25 cellular contexts compared by ENCODE assay signal in the genomic region with DNA sequence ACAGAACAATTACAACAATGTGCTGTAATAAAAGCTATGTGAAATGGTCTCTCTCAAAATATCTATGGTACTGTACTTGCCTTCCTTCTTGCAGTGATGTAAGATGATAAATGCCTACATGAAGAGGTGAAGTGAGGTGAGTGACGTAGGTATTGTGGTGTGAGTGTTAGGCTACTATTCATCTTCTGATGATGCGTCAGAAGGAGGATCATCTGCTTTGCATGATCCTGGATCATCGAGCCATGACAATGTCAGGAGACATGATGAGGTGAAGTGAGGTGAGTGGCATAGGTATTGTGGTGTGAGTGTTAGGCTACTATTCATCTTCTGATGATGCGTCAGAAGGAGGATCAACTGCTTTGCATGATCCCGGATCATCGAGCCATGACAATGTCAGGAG.
A peak's percentile ranks its signal among the peaks of the same experiment; 100 is the strongest.
DNase-seq lines count a peak whose midpoint lies in the region; ATAC-seq, FAIRE-seq and TF ChIP-seq lines count a peak whose summit lies in the region.
"Had no signal": no experiment of that assay in that cellular context is flagged by ENCODE, and none has a peak within 500 bp of the region (broad histone marks: within the 10 kb centered on the region; RNA-seq: fewer than 3 reads in every experiment).

No MANE protein-coding gene starts in this region.

- no peak overlapping the region for H3K4me3 ChIP-seq in bronchial epithelial cell (ENCODE audit: low read depth, low read length)
- H3K4me3 ChIP-seq: A549, PC-9 had no signal

- DNase-seq in D721Med (ENCODE audit: insufficient read length, low spot score) (no peak), HTR-8/SVneo (ENCODE audit: insufficient read length, low spot score) (no peak), bronchial epithelial cell (ENCODE audit: low read depth) (no peak), renal cortical epithelial cell (ENCODE audit: low read depth) (peak; percentile 46), NOMO-1 treated with dmso at 0.1 percent for 144 hours (lab: John Stamatoyannopoulos, UW; ENCODE audit: unreplicated experiment) (no peak)
- DNase-seq: C1 segment of cervical spinal cord; CD4-positive, alpha-beta memory T cell; COR-L47; DMS79 treated with DMSO at 0.1 percent for 48 hours; GF-D8; MM.1S; NCI-H1048; NCI-H1417 treated with DMSO at 0.1 percent for 48 hours; NCI-H1694 treated with DMSO at 0.1 percent for 48 hours; NCI-H2081; NCI-H2227 treated with DMSO at 0.1 percent for 48 hours; NK-92 treated with Interleukin-12 subunit alpha and Interleukin-12 subunit beta, amount 100 ng/mL, for 24 hours; PC-9; SHP77; T-helper 1 cell had no signal

- FAIRE-seq in D721Med (lab: Jason Lieb, UNC) (peak; percentile 95), HTR-8/SVneo (lab: Jason Lieb, UNC) (peak; percentile 69), bronchial epithelial cell (lab: Jason Lieb, UNC) (peak; percentile 90)
- FAIRE-seq: GM12892 had no signal

- TF ChIP-seq CTCF in D721Med (IDR thresholded peaks at IDR 0.05; ENCODE audit: insufficient read depth, missing control alignments): no peak
- no peak for TF ChIP-seq CTCF in bronchial epithelial cell (IDR thresholded peaks at IDR 0.05; ENCODE audit: insufficient read depth, low read length, severe bottlenecking)

- H3K36me3 ChIP-seq in bronchial epithelial cell (ENCODE audit: control insufficient read depth, insufficient read depth, low read length): no peaks in the 10 kb centered on the region

- H3K27me3 ChIP-seq in bronchial epithelial cell (ENCODE audit: control insufficient read depth, insufficient read depth, low read length): no peaks in the 10 kb centered on the region

- ATAC-seq in HG03565 (IDR thresholded peaks at IDR 0.05; ENCODE audit: unreplicated experiment): no peak
- ATAC-seq in GM21515 (IDR thresholded peaks at IDR 0.05; ENCODE audit: unreplicated experiment): no peak
- ATAC-seq: A549, HCT116 had no signal
